ENCODE assay signal across 8 cellular contexts in genomic region chr9:6566409-6567139, GRCh38.
A peak's percentile ranks its signal among the peaks of the same experiment; 100 is the strongest.
DNase-seq lines count a peak whose midpoint lies in the region; ATAC-seq and TF ChIP-seq lines count a peak whose summit lies in the region.

No MANE protein-coding gene starts in this region.

- H2BK5ac ChIP-seq in mesendoderm (ENCODE audit: low read length), result no peak overlapping the region

- TF ChIP-seq CTCF in mucosa of descending colon (IDR thresholded peaks at IDR 0.05), result no peak

- H2BK120ac ChIP-seq in mesendoderm (ENCODE audit: low read depth, low read length), result no peak overlapping the region

- no peak overlapping the region for H3K4me3 ChIP-seq in mesendoderm (ENCODE audit: low read length)
- no peak overlapping the region for H3K4me3 ChIP-seq in mucosa of descending colon

- H3K9me3 ChIP-seq in mucosa of descending colon, result no peaks in the 10 kb centered on the region

- no peaks in the 10 kb centered on the region for H3K79me1 ChIP-seq in mesendoderm (ENCODE audit: low read length)

- intact Hi-C loops in mucosa of descending colon (cut with DNase I, micrococcal nuclease), result no loop called here

- no peaks in the 10 kb centered on the region for H3K27me3 ChIP-seq in mesendoderm (ENCODE audit: insufficient read depth, low read length, poor library complexity)

- H3K56ac ChIP-seq in mesendoderm (ENCODE audit: low read length), result no peak overlapping the region

- no peak overlapping the region for H3K4me2 ChIP-seq in mesendoderm (ENCODE audit: low read length)

- H3K4me1 ChIP-seq in mesendoderm (ENCODE audit: control insufficient read depth, low read depth, low read length), result no peaks in the 10 kb centered on the region
- no peaks in the 10 kb centered on the region for H3K4me1 ChIP-seq in mucosa of descending colon (ENCODE audit: low read depth)

- no peak overlapping the region for H3K18ac ChIP-seq in mesendoderm (ENCODE audit: low read length)

- no peak overlapping the region for H2AK5ac ChIP-seq in mesendoderm (ENCODE audit: low read length)

- no peak overlapping the region for H3K27ac ChIP-seq in mesendoderm (ENCODE audit: low read depth, low read length)

- H3K79me2 ChIP-seq in mesendoderm (ENCODE audit: control insufficient read depth, insufficient read depth, low read length), result no peaks in the 10 kb centered on the region

- ATAC-seq in GM18907 (IDR thresholded peaks at IDR 0.05; ENCODE audit: unreplicated experiment) (no peak), mucosa of descending colon (no peak)

- DNase-seq in GM03348 (ENCODE audit: low spot score) (peak; percentile 90), HPDE6-E6E7 (ENCODE audit: extremely low spot score) (peak; percentile 91), activated T-helper 1 cell treated with Interleukin-2 at 50 U/mL for 16 hours (ENCODE audit: low read depth) (peak; percentile 7), mesendoderm (peak; percentile 55), NCI-H1417 (lab: John Stamatoyannopoulos, UW) (no peak), DMS 273 treated with DMSO at 0.1 percent for 48 hours (lab: John Stamatoyannopoulos, UW) (no peak), mucosa of descending colon (no peak)

- H3K23ac ChIP-seq in mesendoderm (ENCODE audit: low read length), result no peak overlapping the region

- H4K5ac ChIP-seq in mesendoderm (ENCODE audit: low read length), result no peak overlapping the region

- no CpG with 5 or more reads among the region's 10 CpGs for WGBS in mesendoderm (ENCODE audit: extremely low coverage, insufficient coverage, low lambda C conversion rate)

- H3K36me3 ChIP-seq in mesendoderm (ENCODE audit: control insufficient read depth, insufficient read depth, low read length), result no peaks in the 10 kb centered on the region
- no peaks in the 10 kb centered on the region for H3K36me3 ChIP-seq in mucosa of descending colon (ENCODE audit: low read depth)

- no peak overlapping the region for H3K4ac ChIP-seq in mesendoderm (ENCODE audit: low read depth, low read length)

- H2BK15ac ChIP-seq in mesendoderm (replicated peaks; ENCODE audit: low read depth), result no peak overlapping the region

- no peak overlapping the region for H3K9ac ChIP-seq in mesendoderm (ENCODE audit: low read length)

- H4K8ac ChIP-seq in mesendoderm (ENCODE audit: low read depth, low read length), result no peak overlapping the region

Comparison
In these comparisons a context has a peak if more than half of its experiments do, and no peak if none do; other contexts are left out.
1. DNase-seq: peak in GM03348 (single experiment), HPDE6-E6E7 (single experiment), activated T-helper 1 cell treated with Interleukin-2 at 50 U/mL for 16 hours (single experiment) and mesendoderm (single experiment); none in NCI-H1417 (0 of 3), DMS 273 treated with DMSO at 0.1 percent for 48 hours (single experiment) and mucosa of descending colon (0 of 3).